ENCODE assay signal across 16 cellular contexts in the genomic region with DNA sequence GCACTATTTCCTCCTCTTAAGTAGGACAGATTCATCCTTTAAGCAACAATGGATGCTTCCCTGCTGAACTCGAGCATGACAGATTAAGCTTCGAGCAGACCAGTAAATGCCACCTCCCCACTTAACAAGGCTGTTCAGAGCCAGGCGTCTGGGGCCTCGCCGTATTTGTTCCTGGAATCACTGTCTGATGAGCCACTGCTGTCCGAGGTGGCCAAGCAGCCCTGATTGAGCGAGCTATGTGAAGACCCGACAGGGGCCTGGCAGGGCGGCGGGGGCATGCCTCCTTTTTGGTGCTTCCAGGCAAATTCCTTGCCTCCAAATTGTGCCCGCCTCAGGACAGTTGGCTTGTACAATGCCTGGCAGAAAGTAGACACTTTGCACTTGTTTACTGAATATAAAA.
"Had no signal": no experiment of that assay in that cellular context is flagged by ENCODE, and none has a peak within 500 bp of the region (broad histone marks: within the 10 kb centered on the region; RNA-seq: fewer than 3 reads in every experiment).

No MANE protein-coding gene starts in this region.

- H3K36me3 Mint-ChIP-seq: activated naive CD4-positive, alpha-beta T cell treated with anti-CD3 and anti-CD28 coated beads, Interleukin-2, amount 50 U/mL, for 72 hours had no signal

- ATAC-seq: activated naive CD4-positive, alpha-beta T cell treated with anti-CD3 and anti-CD28 coated beads, Interleukin-2, amount 50 U/mL, for 72 hours; body of pancreas; heart left ventricle; left ventricle myocardium superior; upper lobe of right lung had no signal

- H3K27ac Mint-ChIP-seq: activated naive CD4-positive, alpha-beta T cell treated with anti-CD3 and anti-CD28 coated beads, Interleukin-2, amount 50 U/mL, for 72 hours; activated T-cell treated with anti-CD3 and anti-CD28 coated beads, Interleukin-2, amount 50 U/mL, for 24 hours; stimulated activated naive CD8-positive, alpha-beta T cell treated with anti-CD3 and anti-CD28 coated beads, Interleukin-15, Interleukin-2, amounts not matched to agents 100 ng/mL and 50 ng/mL, for 24 hours; T-helper 1 cell treated with Interleukin-12 subunit alpha and Interleukin-12 subunit beta and Interleukin-4 antibody, amounts not matched to agents 30 μg/mL and 1 μg/mL, for 36 hours had no signal

- DNase-seq: activated effector memory CD4-positive, alpha-beta T cell treated with anti-CD3 and anti-CD28 coated beads, Interleukin-2, amount 50 U/mL, for 16 hours; activated T-cell treated with anti-CD3 and anti-CD28 coated beads, Interleukin-2, amount 50 U/mL, for 24 hours; amniotic stem cell; body of pancreas; esophagus squamous epithelium; foreskin fibroblast; heart left ventricle; kidney; left ventricle myocardium superior; stimulated activated CD4-positive, alpha-beta T cell treated with anti-CD3 and anti-CD28 coated beads, Interleukin-15, amount 100 ng/mL, for 24 hours; stimulated activated CD4-positive, alpha-beta T cell treated with anti-CD3 and anti-CD28 coated beads, Interleukin-4, amount 100 ng/mL, for 24 hours; testis; upper lobe of right lung had no signal

- H3K27me3 Mint-ChIP-seq: activated T-cell treated with anti-CD3 and anti-CD28 coated beads, Interleukin-2, amount 50 U/mL, for 24 hours; stimulated activated naive CD8-positive, alpha-beta T cell treated with anti-CD3 and anti-CD28 coated beads, Interleukin-15, Interleukin-2, amounts not matched to agents 100 ng/mL and 50 ng/mL, for 24 hours had no signal

- H3K4me3 Mint-ChIP-seq: activated T-cell treated with anti-CD3 and anti-CD28 coated beads, Interleukin-2, amount 50 U/mL, for 24 hours; stimulated activated naive CD8-positive, alpha-beta T cell treated with anti-CD3 and anti-CD28 coated beads, Interleukin-15, Interleukin-2, amounts not matched to agents 100 ng/mL and 50 ng/mL, for 24 hours; T-helper 1 cell treated with Interleukin-12 subunit alpha and Interleukin-12 subunit beta and Interleukin-4 antibody, amounts not matched to agents 30 μg/mL and 1 μg/mL, for 36 hours had no signal
